22 cellular contexts compared by ENCODE assay signal in genomic region chr2:151671198-151671597, GRCh38.
"Had no signal": no experiment of that assay in that cellular context is flagged by ENCODE, and none has a peak within 500 bp of the region (broad histone marks: within the 10 kb centered on the region; RNA-seq: fewer than 3 reads in every experiment).

No MANE protein-coding gene starts in this region.

- H3K4me1 ChIP-seq: spleen, uterus had no signal

- ATAC-seq: activated CD8-positive, alpha-beta memory T cell treated with anti-CD3 and anti-CD28 coated beads, Interleukin-2, amount 10 ng/mL, durations not matched to agents 7 days and 5 days; activated CD8-positive, alpha-beta T cell treated with anti-CD3 and anti-CD28 coated beads, Interleukin-2, amount 10 ng/mL, durations not matched to agents 7 days and 5 days; activated naive CD4-positive, alpha-beta T cell treated with anti-CD3 and anti-CD28 coated beads, Interleukin-2, amount 50 U/mL, for 72 hours; left lobe of liver; natural killer cell; T-helper 17 cell; WTC11 had no signal

- H3K9me3 ChIP-seq: spleen, thoracic aorta, uterus had no signal

- H3K4me3 ChIP-seq: coronary artery, dorsolateral prefrontal cortex, lung, spleen, thoracic aorta, uterus had no signal

- H3K36me3 ChIP-seq: spleen, thoracic aorta, uterus had no signal

- H3K27ac ChIP-seq: coronary artery, spleen, thoracic aorta, uterus had no signal

- H3K27me3 ChIP-seq: dorsolateral prefrontal cortex, spleen, uterus had no signal

- DNase-seq: activated CD8-positive, alpha-beta memory T cell treated with anti-CD3 and anti-CD28 coated beads, Interleukin-2, amount 10 ng/mL, durations not matched to agents 7 days and 5 days; activated CD8-positive, alpha-beta T cell treated with anti-CD3 and anti-CD28 coated beads, Interleukin-2, amount 10 ng/mL, durations not matched to agents 7 days and 5 days; activated naive CD4-positive, alpha-beta T cell; activated T-cell treated with anti-CD3 and anti-CD28 coated beads, Interleukin-2, amount 50 U/mL, for 48 hours; anterior cingulate cortex; dorsolateral prefrontal cortex; effector memory CD4-positive, alpha-beta T cell; glutamatergic neuron; hippocampal formation; mesendoderm; natural killer cell; spleen; stimulated activated naive CD4-positive, alpha-beta T cell treated with Interleukin-2 at 50 U/mL for 16 hours; T-helper 17 cell; trophoblast cell; uterus had no signal
